In genomic region chr16:86626966-86627365, GRCh38 we compare ENCODE assay signal across 20 cellular contexts. TPM values are rescaled to one million over a fixed set of nuclear protein-coding genes. Genes with fewer than 3 reads are reported as not detected.
"Had no signal": no experiment of that assay in that cellular context is flagged by ENCODE, and none has a peak within 500 bp of the region (broad histone marks: within the 10 kb centered on the region; RNA-seq: fewer than 3 reads in every experiment).

No MANE protein-coding gene starts in this region.

- H3K4me3 ChIP-seq: dorsolateral prefrontal cortex, heart left ventricle, lower lobe of right lung, right lobe of liver, testis had no signal

- H3K27me3 ChIP-seq: heart left ventricle, right lobe of liver, testis had no signal

- H3K27ac ChIP-seq: heart left ventricle, lower lobe of right lung, right lobe of liver, testis had no signal

- H3K4me1 ChIP-seq: heart left ventricle, lower lobe of right lung, right lobe of liver, testis had no signal

- H3K36me3 ChIP-seq: heart left ventricle, lower lobe of right lung, right lobe of liver had no signal

- ATAC-seq: activated CD8-positive, alpha-beta memory T cell treated with anti-CD3 and anti-CD28 coated beads, Interleukin-2, amount 10 ng/mL, durations not matched to agents 7 days and 5 days; activated naive CD8-positive, alpha-beta T cell treated with anti-CD3 and anti-CD28 coated beads, Interleukin-2, amount 50 U/mL, for 24 hours; effector memory CD8-positive, alpha-beta T cell; heart left ventricle; lower lobe of right lung; right lobe of liver; stimulated activated memory B cell treated with anti-CD40 and anti-IgM and Interleukin-4, amounts not matched to agents 10 μg/mL and 1 μg/mL and 100 μg/mL, for 72 hours; T-helper 17 cell had no signal

- DNase-seq: activated CD4-positive, alpha-beta memory T cell treated with anti-CD3 and anti-CD28 coated beads for 36 hours; activated CD4-positive, alpha-beta T cell treated with anti-CD3 and anti-CD28 coated beads for 4 hours; activated CD4-positive, CD25-positive, alpha-beta regulatory T cell; activated CD8-positive, alpha-beta memory T cell treated with anti-CD3 and anti-CD28 coated beads, Interleukin-2, amount 10 ng/mL, durations not matched to agents 7 days and 5 days; activated naive CD4-positive, alpha-beta T cell treated with anti-CD3 and anti-CD28 coated beads, Interleukin-2, amount 50 U/mL, for 16 hours; activated naive CD8-positive, alpha-beta T cell treated with anti-CD3 and anti-CD28 coated beads, Interleukin-2, amount 50 U/mL, for 24 hours; activated T-cell treated with anti-CD3 and anti-CD28 coated beads for 4 hours; central memory CD4-positive, alpha-beta T cell; dorsolateral prefrontal cortex; effector memory CD8-positive, alpha-beta T cell; heart left ventricle; lower lobe of right lung; naive B cell; occipital lobe; right lobe of liver; small intestine; stimulated activated CD4-positive, alpha-beta T cell treated with anti-CD3 and anti-CD28 coated beads, Interleukin-2, amount 100 ng/mL, for 24 hours; T-helper 17 cell; testis had no signal

- H3K9me3 ChIP-seq: heart left ventricle, lower lobe of right lung, right lobe of liver, testis had no signal

RNA-seq across cellular contexts. Expression of gene FOXL1, which starts 48.6 kb away (rescaled TPM):
- total RNA-seq: activated CD4-positive, alpha-beta memory T cell treated with anti-CD3 and anti-CD28 coated beads for 36 hours; activated CD8-positive, alpha-beta memory T cell treated with anti-CD3 and anti-CD28 coated beads, Interleukin-2, amount 10 ng/mL, durations not matched to agents 7 days and 5 days had no signal
